Comparison of ENCODE assay signal across 10 cellular contexts in genomic region chrX:52380993-52381392, GRCh38. TPM values are rescaled to one million over a fixed set of nuclear protein-coding genes. Genes with fewer than 3 reads are reported as not detected.
"Had no signal": no experiment of that assay in that cellular context is flagged by ENCODE, and none has a peak within 500 bp of the region (broad histone marks: within the 10 kb centered on the region; RNA-seq: fewer than 3 reads in every experiment).

No MANE protein-coding gene starts in this region.

- H3K9ac ChIP-seq: KMS-11 had no signal

- H3K4me3 ChIP-seq: K562 had no signal

- DNase-seq: IMR-90, KBM-7, KG1 had no signal

- H3K4me2 ChIP-seq: KMS-11 had no signal

- H3K36me3 Mint-ChIP-seq: IgD-negative memory B cell had no signal

- FAIRE-seq: HepG2, HTR-8/SVneo, K562 had no signal

- H3K27ac ChIP-seq: HL-60, KMS-11 had no signal

- H3K9me3 Mint-ChIP-seq: IgD-negative memory B cell had no signal

- H3K4me3 Mint-ChIP-seq: IgD-negative memory B cell had no signal

- H3K27ac Mint-ChIP-seq: IgD-negative memory B cell had no signal

- H3K4me1 Mint-ChIP-seq: IgD-negative memory B cell had no signal

RNA-seq across cellular contexts. Expression of gene XAGE2, which starts 12.2 kb away (rescaled TPM):
- total RNA-seq: HepG2, HT-29, IMR-90 had no signal
- polyA plus RNA-seq: HepG2, IgD-negative memory B cell, IMR-90 had no signal
